In the genomic region with DNA sequence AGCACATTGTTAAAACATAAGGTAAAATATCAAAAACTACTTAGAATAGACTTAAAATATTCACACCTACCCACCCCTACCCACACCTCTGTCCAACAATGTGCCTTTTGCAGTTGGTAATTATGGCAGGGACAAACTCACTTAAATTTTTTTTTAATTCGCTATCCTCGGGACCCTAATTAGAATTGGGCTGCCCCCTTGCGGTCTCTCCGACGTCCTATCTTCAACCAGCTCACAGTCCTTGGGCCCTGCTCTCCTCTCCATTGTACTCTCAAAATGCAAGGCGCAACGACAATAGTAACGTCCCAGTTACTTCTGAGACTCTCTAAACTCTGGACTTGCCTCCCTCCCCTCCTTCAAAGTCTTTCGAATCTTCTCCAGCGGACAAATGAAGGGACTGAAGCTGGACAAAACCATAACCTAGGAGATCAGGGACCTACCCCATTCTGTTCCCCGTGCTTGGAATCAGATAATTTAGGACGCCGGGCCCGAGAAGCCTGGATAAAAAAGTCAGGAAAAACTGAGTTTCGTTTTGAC, we compare ENCODE assay signal across 8 cellular contexts. TPM values are rescaled to one million over a fixed set of nuclear protein-coding genes. Genes with fewer than 3 reads are reported as not detected.
A peak's percentile ranks its signal among the peaks of the same experiment; 100 is the strongest.
DNase-seq lines count a peak whose midpoint lies in the region; ATAC-seq and TF ChIP-seq lines count a peak whose summit lies in the region.

No MANE protein-coding gene starts in this region.

- H3K4me3 ChIP-seq in duodenal mucosa (ENCODE audit: low read depth in 1 of 2, low read length in 2 of 2) = peak overlapping the region; percentile 82 to 90
- peak overlapping the region; percentile 57 for H3K4me3 ChIP-seq in lower lobe of right lung

- ATAC-seq in lower lobe of right lung (peak; percentile 76 to 81), HG02885 (IDR thresholded peaks at IDR 0.05; ENCODE audit: poor library complexity, unreplicated experiment) (no peak)

- peak; percentile 81 for DNase-seq in SIG-M5 treated with dmso at 0.1 percent for 504 hours (lab: John Stamatoyannopoulos, UW; ENCODE audit: unreplicated experiment)
- no peak for DNase-seq in SIG-M5 (lab: John Stamatoyannopoulos, UW)
- DNase-seq in NCI-H2227 (lab: John Stamatoyannopoulos, UW; ENCODE audit: unreplicated experiment) = peak; percentile 62
- peak; percentile 63 to 66 for DNase-seq in activated CD4-positive, alpha-beta T cell treated with anti-CD3 and anti-CD28 coated beads for 4 hours
- peak; percentile 80 for DNase-seq in lower lobe of right lung
- DNase-seq in stimulated activated CD4-positive, alpha-beta T cell treated with anti-CD3 and anti-CD28 coated beads, Interleukin-4, amount 100 ng/mL, for 4 hours = peak; percentile 53 to 65

- intact Hi-C loops in lower lobe of right lung (cut with DNase I) = no loop called here

- H3K36me3 ChIP-seq in duodenal mucosa (ENCODE audit: control insufficient read depth in 1 of 2, insufficient read depth in 2 of 2, low read length in 2 of 2) (peaks cover 0 to under 1% of the 10 kb centered on the region in 2 donors), lower lobe of right lung (peaks cover under 1% of the 10 kb centered on the region)

- peak overlapping the region; percentile 48 to 59 for H3K9ac ChIP-seq in duodenal mucosa (ENCODE audit: low read depth in 1 of 2, low read length in 2 of 2)

- H3K27ac ChIP-seq in duodenal mucosa (ENCODE audit: low read depth, low read length) (peak overlapping the region; percentile 69), lower lobe of right lung (peak overlapping the region; percentile 84)

- H3K4me1 ChIP-seq in duodenal mucosa (ENCODE audit: control insufficient read depth in 1 of 2, insufficient read depth in 2 of 2, low read length in 2 of 2) (peaks cover 33 to 34% of the 10 kb centered on the region in 2 donors), lower lobe of right lung (peaks cover 16% of the 10 kb centered on the region)

- no peaks in the 10 kb centered on the region for H3K27me3 ChIP-seq in duodenal mucosa (ENCODE audit: control insufficient read depth in 1 of 2, insufficient read depth in 2 of 2, low read length in 2 of 2)
- H3K27me3 ChIP-seq in lower lobe of right lung (ENCODE audit: low read depth) = no peaks in the 10 kb centered on the region

- H3K9me3 ChIP-seq in duodenal mucosa (ENCODE audit: control insufficient read depth in 1 of 2, low read length in 2 of 2) (no peaks in the 10 kb centered on the region), lower lobe of right lung (no peaks in the 10 kb centered on the region)

- peak; percentile 68 for TF ChIP-seq CTCF in lower lobe of right lung (IDR thresholded peaks at IDR 0.05)

RNA-seq across cellular contexts. Expression of gene CIART, which starts 1.1 kb away (rescaled TPM):
- total RNA-seq in lower lobe of right lung = 6.2 TPM

RNA-seq across cellular contexts. Expression of gene C1orf54, which starts 8.7 kb away (rescaled TPM):
- total RNA-seq in lower lobe of right lung = 12.2 TPM

RNA-seq across cellular contexts. Expression of gene MRPS21, which starts 12.4 kb away (rescaled TPM):
- total RNA-seq in lower lobe of right lung = 45.9 TPM

RNA-seq across cellular contexts. Expression of gene APH1A, which starts 12.5 kb away (rescaled TPM):
- total RNA-seq in lower lobe of right lung = 129 TPM

RNA-seq across cellular contexts. Expression of gene CA14, which starts 23.7 kb away (rescaled TPM):
- 0.38 TPM for total RNA-seq in lower lobe of right lung
